12 cellular contexts compared by ENCODE assay signal in genomic region chr3:5250467-5251195, GRCh38.
DNase-seq lines count a peak whose midpoint lies in the region; ATAC-seq, FAIRE-seq and TF ChIP-seq lines count a peak whose summit lies in the region.
"Had no signal": no experiment of that assay in that cellular context is flagged by ENCODE, and none has a peak within 500 bp of the region (broad histone marks: within the 10 kb centered on the region; RNA-seq: fewer than 3 reads in every experiment).

No MANE protein-coding gene starts in this region.

- H3K4me3 ChIP-seq in left ventricle myocardium inferior (peak overlapping the region; percentile 38), K562 (no peak overlapping the region), lung (no peak overlapping the region), vagina (peak overlapping the region; percentile 20 to 31)
- H3K4me3 ChIP-seq: HAP-1 had no signal

- H2AFZ ChIP-seq in K562 (ENCODE audit: low read depth, low read length), result no peak overlapping the region

- no peak for TF ChIP-seq RAD21 in K562 (CRISPR knock-in tag; conservative IDR thresholded peaks at IDR 0.05 in 1 of 2, IDR thresholded peaks at IDR 0.05 in 1 of 2)

- H3K79me2 ChIP-seq in K562 (ENCODE audit: control insufficient read depth, insufficient read depth, low read length), result no peaks in the 10 kb centered on the region

- H4K20me1 ChIP-seq in K562 (replicated peaks; ENCODE audit: control insufficient read depth, insufficient read depth, low read length), result no peaks in the 10 kb centered on the region

- no TSS peak for BruUV-seq in K562 (replicated peaks; lab: Mats Ljungman, UMichigan)

- CTCF ChIA-PET in K562 (lab: Yijun Ruan, JAX; ENCODE audit: low intra/inter-chr PET ratio), result no interaction called here

- intact Hi-C loops in left ventricle myocardium inferior (cut with micrococcal nuclease) (no loop called here), left ventricle myocardium superior (cut with micrococcal nuclease) (no loop called here), K562 (cut with micrococcal nuclease) (no loop called here), vagina (cut with DNase I) (no loop called here)

- TF ChIP-seq POLR2A in K562 (conservative IDR thresholded peaks at IDR 0.05) (no peak), vagina (IDR thresholded peaks at IDR 0.05) (no peak)

- peaks cover 8% of the 10 kb centered on the region for H3K27me3 ChIP-seq in left ventricle myocardium inferior (ENCODE audit: low read depth)
- H3K27me3 ChIP-seq in K562 (ENCODE audit: control insufficient read depth in 2 of 2, insufficient read depth in 2 of 2, low read length in 2 of 2), result peaks cover 59 to 66% of the 10 kb centered on the region in 2 experiments
- no peaks in the 10 kb centered on the region for H3K27me3 ChIP-seq in lung (ENCODE audit: control insufficient read depth, insufficient read depth)
- H3K27me3 ChIP-seq in vagina, result no peaks in the 10 kb centered on the region
- H3K27me3 ChIP-seq: brain microvascular endothelial cell had no signal

- H3K9ac ChIP-seq in K562 (ENCODE audit: insufficient read depth in 1 of 2, low read depth in 2 of 2, low read length in 2 of 2), result no peak overlapping the region

- 3% methylated on average over 9 of the region's 9 CpGs for WGBS in K562 (ENCODE audit: insufficient coverage, low coverage, missing lambda C conversion rate)
- WGBS in lung, 2 donors, result 45 to 60% methylated on average over 9 of the region's 9 CpGs

- no peak overlapping the region for H3K4me2 ChIP-seq in K562 (ENCODE audit: insufficient read depth, low read length)

- H3K27ac ChIP-seq in left ventricle myocardium inferior (replicated peaks) (no peak overlapping the region), K562 (ENCODE audit: extremely low read depth, low read depth, low read length) (no peak overlapping the region), lung (ENCODE audit: low read depth in 1 of 2, low read length in 1 of 2) (no peak overlapping the region), vagina (no peak overlapping the region)
- H3K27ac ChIP-seq: brain microvascular endothelial cell had no signal

- H3K4me1 ChIP-seq in left ventricle myocardium inferior (no peaks in the 10 kb centered on the region), K562 (replicated peaks in 1 of 2; ENCODE audit: control insufficient read depth in 2 of 2, insufficient read depth in 2 of 2, low read length in 2 of 2) (no peaks in the 10 kb centered on the region), lung (ENCODE audit: control insufficient read depth in 2 of 2, insufficient read depth in 2 of 2, low read length in 2 of 2) (peaks cover 0 to 2% of the 10 kb centered on the region in 2 donors), vagina (no peaks in the 10 kb centered on the region)
- H3K4me1 ChIP-seq: HAP-1 had no signal

- POLR2A ChIA-PET in K562 (lab: Yijun Ruan, JAX), result interaction anchor here (0.6 to 1.3 kb wide), 3 partner anchors 16 to 261 kb away, joined by 3 to 4 read pairs (median 3); no protein-coding TSS in a partner anchor

- no peaks in the 10 kb centered on the region for H3K9me1 ChIP-seq in K562 (ENCODE audit: control insufficient read depth, insufficient read depth, low read length)

- no peak for ATAC-seq in left ventricle myocardium superior
- ATAC-seq in K562, result peak; percentile 14
- peak; percentile 42 for ATAC-seq in lung (ENCODE audit: insufficient read depth, low FRiP score)
- ATAC-seq: CD8-positive, alpha-beta T cell; stimulated activated memory B cell treated with anti-CD40 and anti-IgM and Interleukin-4, amounts not matched to agents 10 μg/mL and 1 μg/mL and 100 μg/mL, for 72 hours had no signal

- H3K9me3 ChIP-seq in left ventricle myocardium inferior (replicated peaks) (no peaks in the 10 kb centered on the region), K562 (replicated peaks; ENCODE audit: control insufficient read depth, insufficient read depth, low read depth, low read length) (no peaks in the 10 kb centered on the region), lung (ENCODE audit: control insufficient read depth in 2 of 2, insufficient read depth in 1 of 2, low read length in 1 of 2) (no peaks in the 10 kb centered on the region), vagina (no peaks in the 10 kb centered on the region)
- H3K9me3 ChIP-seq: HAP-1 had no signal

- H3K36me3 ChIP-seq in left ventricle myocardium inferior, result no peaks in the 10 kb centered on the region
- H3K36me3 ChIP-seq in K562 (ENCODE audit: control insufficient read depth, insufficient read depth, low read length), result no peaks in the 10 kb centered on the region
- no peaks in the 10 kb centered on the region for H3K36me3 ChIP-seq in lung (ENCODE audit: control insufficient read depth in 2 of 2, insufficient read depth in 2 of 2, low read length in 2 of 2)
- H3K36me3 ChIP-seq in vagina, result no peaks in the 10 kb centered on the region
- H3K36me3 ChIP-seq: brain microvascular endothelial cell, HAP-1 had no signal

- TF ChIP-seq EP300 in K562 (IDR thresholded peaks at IDR 0.05; ENCODE audit: low read length), result no peak

- FAIRE-seq in K562 (lab: Jason Lieb, UNC), result no peak

- in situ Hi-C loops in K562 (cut with MboI), result no loop called here

- DNase-seq in left ventricle myocardium inferior (no peak), left ventricle myocardium superior (no peak), K562 (ENCODE audit: extremely low read depth in 1 of 4, low spot score in 3 of 4) (no peak), lung (ENCODE audit: low spot score) (no peak), vagina (ENCODE audit: extremely low spot score in 2 of 2) (no peak), amniotic stem cell (lab: John Stamatoyannopoulos, UW) (no peak), NCI-H187 treated with DMSO at 0.1 percent for 48 hours (lab: John Stamatoyannopoulos, UW) (no peak)
- DNase-seq in effector CD8-positive, alpha-beta T cell (lab: John Stamatoyannopoulos, UW), result no peak
- DNase-seq: brain microvascular endothelial cell; CD8-positive, alpha-beta T cell had no signal

- TF ChIP-seq CTCF in left ventricle myocardium inferior (IDR thresholded peaks at IDR 0.05; ENCODE audit: borderline replicate concordance) (no peak), K562 (IDR thresholded peaks at IDR 0.05 in 2 of 3, conservative IDR thresholded peaks at IDR 0.05 in 1 of 3; ENCODE audit: insufficient read depth in 2 of 3, low read depth in 1 of 3, low read length in 3 of 3) (no peak), lung (IDR thresholded peaks at IDR 0.05; ENCODE audit: control extremely low read depth, extremely low read depth) (no peak), vagina (IDR thresholded peaks at IDR 0.05) (no peak)

TF ChIP-seq in K562, 482 proteins besides CTCF, POLR2A, EP300 and RAD21:
- TF ChIP-seq CBX8 (IDR thresholded peaks at IDR 0.05; ENCODE audit: borderline replicate concordance, extremely low read depth, low read depth, low read length, poor library complexity, severe bottlenecking) (peak; percentile 78), CBX2 (IDR thresholded peaks at IDR 0.05; ENCODE audit: insufficient read depth, low read length, poor library complexity, severe bottlenecking) (peak; percentile 70), SIN3B (IDR thresholded peaks at IDR 0.05; ENCODE audit: low read depth) (no peak)

Comparison
In these comparisons a context has a peak if more than half of its experiments do, and no peak if none do; other contexts are left out.
1. H3K4me3 ChIP-seq: peak in left ventricle myocardium inferior (single experiment) and vagina (2 of 2); none in K562 (single experiment) and lung (single experiment).